Comparison of ENCODE assay signal across 8 cellular contexts in the genomic region with DNA sequence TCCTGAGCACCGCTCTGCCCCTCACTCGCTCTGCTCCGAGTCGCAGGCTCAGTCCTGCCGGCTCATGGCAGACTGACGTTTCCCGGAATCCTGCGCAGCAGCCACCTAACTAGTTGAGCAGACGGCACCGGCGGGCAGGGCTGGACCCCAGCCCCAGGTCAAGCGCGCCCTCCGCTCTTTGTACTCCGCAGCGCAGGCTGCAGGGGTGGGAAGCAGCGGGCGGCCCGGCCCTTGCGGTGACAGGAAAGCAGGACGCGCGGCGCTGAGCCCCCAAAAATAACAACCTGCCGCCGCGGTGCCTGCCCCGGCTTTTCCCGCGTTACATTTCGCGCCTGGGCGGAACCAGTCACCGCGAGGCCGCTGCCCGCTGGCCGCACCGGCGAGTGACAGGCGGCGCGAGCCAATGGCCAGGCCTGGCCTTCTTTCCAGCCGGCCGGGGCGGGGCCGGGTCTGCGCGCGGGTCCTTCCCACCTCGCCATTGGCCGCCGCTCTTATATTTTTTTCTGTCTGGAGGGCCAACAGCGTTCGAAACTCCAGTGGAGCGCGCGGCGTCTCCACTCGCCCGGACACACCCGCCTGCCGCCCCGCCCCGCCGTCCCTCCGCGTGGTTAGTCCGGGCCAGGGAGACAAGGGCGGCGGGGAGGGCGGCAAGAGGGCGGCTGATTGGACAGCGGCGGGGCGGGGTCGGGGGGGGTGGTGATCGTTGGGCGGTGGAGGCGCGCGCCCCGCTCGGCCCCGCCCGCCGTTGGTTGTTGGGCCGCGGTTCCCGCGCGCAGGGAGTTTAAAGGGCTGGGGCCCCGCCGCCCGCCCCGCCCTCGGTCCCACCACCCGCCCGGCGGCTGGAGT. TPM values are rescaled to one million over a fixed set of nuclear protein-coding genes. Genes with fewer than 3 reads are reported as not detected.
DNase-seq lines count a peak whose midpoint lies in the region; ATAC-seq and TF ChIP-seq lines count a peak whose summit lies in the region.

Gene ZNF367, minus strand, starts transcription at position 297 of the 846 bp plus-strand sequence. CDS start 338 bp downstream, outside the sequence.

- DNase-seq in AG08396 (ENCODE audit: low spot score) (peak; percentile 98), NCI-H2227 treated with DMSO at 0.1 percent for 48 hours (lab: John Stamatoyannopoulos, UW) (peak; percentile 92), mammary epithelial cell (peak; percentile 99), immature natural killer cell (peak; percentile 92 to 94 (median 93)), smooth muscle cell of the brain vasculature (ENCODE audit: low read depth, low spot score) (peak; percentile 97)

- no peaks in the 10 kb centered on the region for H3K36me3 Mint-ChIP-seq in immature natural killer cell

- WGBS in mammary epithelial cell (ENCODE audit: low coverage, missing lambda C conversion rate) = 0% methylated on average over 11 of the region's 100 CpGs

- H3K9me3 ChIP-seq in mammary epithelial cell (replicated peaks; ENCODE audit: insufficient read depth, low read length) = no peaks in the 10 kb centered on the region

- no peaks in the 10 kb centered on the region for H3K9me3 Mint-ChIP-seq in immature natural killer cell

- peak within 1 kb of the TSS; percentile 89 for H2AFZ ChIP-seq in mammary epithelial cell (ENCODE audit: low read depth, low read length)

- ATAC-seq in HG03175 (IDR thresholded peaks at IDR 0.05; ENCODE audit: unreplicated experiment) = peak; percentile 64

- peak within 1 kb of the TSS; percentile 91 to 99 (median 98) for H3K27ac Mint-ChIP-seq in immature natural killer cell

- H3K36me3 ChIP-seq in mammary epithelial cell (ENCODE audit: insufficient read depth, low read length) = no peaks in the 10 kb centered on the region

- peak within 1 kb of the TSS; percentile 90 for H3K27ac ChIP-seq in mammary epithelial cell (ENCODE audit: insufficient read depth, low read depth, low read length)

- peak within 1 kb of the TSS; percentile 87 for H3K9ac ChIP-seq in mammary epithelial cell (ENCODE audit: insufficient read depth, low read length)

- peak within 1 kb of the TSS; percentile 90 to 95 (median 93) for H3K4me3 Mint-ChIP-seq in immature natural killer cell

- TF ChIP-seq CTCF in WI38 (IDR thresholded peaks at IDR 0.05; ENCODE audit: low read depth, low read length) (no peak), mammary epithelial cell (conservative IDR thresholded peaks at IDR 0.05 in 1 of 2, IDR thresholded peaks at IDR 0.05 in 1 of 2; ENCODE audit: extremely low read depth in 1 of 2, insufficient read depth in 1 of 2, low read depth in 1 of 2, low read length in 2 of 2) (no peak)

- H3K4me1 ChIP-seq in mammary epithelial cell (ENCODE audit: insufficient read depth, low read length) = peaks cover 18% of the 10 kb centered on the region

- TF ChIP-seq POLR2A in GM18951 (IDR thresholded peaks at IDR 0.05; ENCODE audit: extremely low read depth, insufficient read depth, insufficient read length) = peak; percentile 70

- CTCF ChIA-PET in mammary epithelial cell (lab: Charles Lee; ENCODE audit: low non-redundant PET) = no interaction called here

- peak within 1 kb of the TSS; percentile 92 for H3K4me3 ChIP-seq in WI38 (ENCODE audit: low read depth, low read length)
- peak within 1 kb of the TSS; percentile 62 to 95 (median 83) for H3K4me3 ChIP-seq in mammary epithelial cell (replicated peaks in 1 of 3; ENCODE audit: insufficient read depth in 1 of 3, low read depth in 2 of 3, low read length in 3 of 3)

- H3K27me3 ChIP-seq in mammary epithelial cell (ENCODE audit: insufficient read depth, low read length) = no peaks in the 10 kb centered on the region

- peak within 1 kb of the TSS; percentile 97 for H3K4me2 ChIP-seq in mammary epithelial cell (ENCODE audit: insufficient read depth, low read depth, low read length)

- intact Hi-C loops in mammary epithelial cell (cut with micrococcal nuclease) = loop anchor here (1.0 to 10.0 kb wide), 6 partner anchors 32 to 911 kb away; partner anchors contain the start of genes HABP4, PRXL2C and SLC35D2

- in situ Hi-C loops in GM18951 (cut with MboI; ENCODE audit: low sequenced_read_pairs, unreplicated experiment) (no loop called here), mammary epithelial cell (cut with MboI; ENCODE audit: low sequenced_read_pairs in 2 of 2) (no loop called here)

- dilution Hi-C loops in mammary epithelial cell (cut with HindIII; ENCODE audit: low sequenced_read_pairs) = no loop called here

- TSS peak; percentile 60 for BruUV-seq in mammary epithelial cell (replicated peaks; lab: Mats Ljungman, UMichigan)

- H3K4me1 Mint-ChIP-seq in immature natural killer cell = peaks cover 32 to 38% of the 10 kb centered on the region in 2 donors

- H4K20me1 ChIP-seq in mammary epithelial cell (ENCODE audit: insufficient read depth, low read length) = no peaks in the 10 kb centered on the region

- peaks cover 10 to 17% (median 14%) of the 10 kb centered on the region in 3 donors for H3K27me3 Mint-ChIP-seq in immature natural killer cell (ENCODE audit: low read depth in 3 of 3)

- H3K79me2 ChIP-seq in mammary epithelial cell (ENCODE audit: insufficient read depth, low read length) = peaks cover 37% of the 10 kb centered on the region

RNA-seq across cellular contexts. Expression of gene ZNF367, which starts in this region (rescaled TPM):
- total RNA-seq in mammary epithelial cell = 1 to 10 TPM; 1.5 to 7.9 TPM
- 4.2 TPM for polyA plus RNA-seq in mammary epithelial cell
- polyA minus RNA-seq in mammary epithelial cell = 4.9 TPM
- 1 to 10 TPM in 1 of 3 donors, under 1 TPM in 2; 0.84 to 1.0 (median 0.84) TPM for polyA plus RNA-seq in immature natural killer cell

Comparison
In these comparisons a context has a peak if more than half of its experiments do, and no peak if none do; other contexts are left out.
1. Peak in every context shown above with its lines: DNase-seq, ATAC-seq, H3K4me3 ChIP-seq and H3K27ac ChIP-seq.